Comparison of ENCODE assay signal across 8 cellular contexts in genomic region chr1:39525366-39526165, GRCh38. TPM values are rescaled to one million over a fixed set of nuclear protein-coding genes. Genes with fewer than 3 reads are reported as not detected.
A peak's percentile ranks its signal among the peaks of the same experiment; 100 is the strongest.
DNase-seq lines count a peak whose midpoint lies in the region; ATAC-seq and TF ChIP-seq lines count a peak whose summit lies in the region.

No MANE protein-coding gene starts in this region.

- no peaks in the 10 kb centered on the region for H3K27me3 Mint-ChIP-seq in activated naive CD4-positive, alpha-beta T cell treated with anti-CD3 and anti-CD28 coated beads for 36 hours (ENCODE audit: low read depth)
- H3K27me3 Mint-ChIP-seq in activated CD4-positive, alpha-beta memory T cell treated with anti-CD3 and anti-CD28 coated beads, Interleukin-2, amount 10 ng/mL, durations not matched to agents 7 days and 5 days: no peaks in the 10 kb centered on the region

- no peak for TF ChIP-seq CTCF in A673 (conservative IDR thresholded peaks at IDR 0.05; ENCODE audit: low read depth, low read length)

- no peak overlapping the region for H3K4me3 ChIP-seq in A673 (ENCODE audit: low read depth, low read length, poor library complexity, severe bottlenecking)

- peaks cover 2% of the 10 kb centered on the region for H3K36me3 ChIP-seq in A673 (ENCODE audit: insufficient read depth, low read length, poor library complexity, severe bottlenecking)

- POLR2A ChIA-PET in activated CD4-positive, alpha-beta memory T cell treated with anti-CD3 and anti-CD28 coated beads, Interleukin-2, amount 10 ng/mL, durations not matched to agents 7 days and 5 days (lab: Charles Lee): interaction anchor here (1.5 kb wide), 1 partner anchor 17 kb away, joined by 3 read pairs; no protein-coding TSS in a partner anchor
- POLR2A ChIA-PET in A673 (lab: Charles Lee; ENCODE audit: low non-redundant PET): no interaction called here

- peaks cover 2% of the 10 kb centered on the region for H3K4me1 Mint-ChIP-seq in activated naive CD4-positive, alpha-beta T cell treated with anti-CD3 and anti-CD28 coated beads for 36 hours (ENCODE audit: low read depth)
- peaks cover 21% of the 10 kb centered on the region for H3K4me1 Mint-ChIP-seq in activated CD4-positive, alpha-beta memory T cell treated with anti-CD3 and anti-CD28 coated beads, Interleukin-2, amount 10 ng/mL, durations not matched to agents 7 days and 5 days

- intact Hi-C loops in activated naive CD4-positive, alpha-beta T cell treated with anti-CD3 and anti-CD28 coated beads for 36 hours (cut with micrococcal nuclease): no loop called here
- intact Hi-C loops in A673 (cut with micrococcal nuclease; ENCODE audit: unreplicated experiment): no loop called here

- H3K9me3 Mint-ChIP-seq in activated naive CD4-positive, alpha-beta T cell treated with anti-CD3 and anti-CD28 coated beads for 36 hours: no peaks in the 10 kb centered on the region
- no peaks in the 10 kb centered on the region for H3K9me3 Mint-ChIP-seq in activated CD4-positive, alpha-beta memory T cell treated with anti-CD3 and anti-CD28 coated beads, Interleukin-2, amount 10 ng/mL, durations not matched to agents 7 days and 5 days

- no peak overlapping the region for H3K27ac Mint-ChIP-seq in activated naive CD4-positive, alpha-beta T cell treated with anti-CD3 and anti-CD28 coated beads for 36 hours
- peak overlapping the region; percentile 49 for H3K27ac Mint-ChIP-seq in activated CD4-positive, alpha-beta memory T cell treated with anti-CD3 and anti-CD28 coated beads, Interleukin-2, amount 10 ng/mL, durations not matched to agents 7 days and 5 days

- CTCF ChIA-PET in activated naive CD4-positive, alpha-beta T cell treated with anti-CD3 and anti-CD28 coated beads for 36 hours (lab: Charles Lee): no interaction called here
- CTCF ChIA-PET in activated CD4-positive, alpha-beta memory T cell treated with anti-CD3 and anti-CD28 coated beads, Interleukin-2, amount 10 ng/mL, durations not matched to agents 7 days and 5 days (lab: Charles Lee): interaction anchor here (0.5 to 1.2 kb wide), 2 partner anchors 12 to 48 kb away, joined by 3 to 4 read pairs; no protein-coding TSS in a partner anchor
- CTCF ChIA-PET in A673 (lab: Charles Lee): no interaction called here

- no peaks in the 10 kb centered on the region for H3K27me3 ChIP-seq in A673 (replicated peaks; ENCODE audit: insufficient read depth, low read depth, low read length, poor library complexity)

- H3K4me1 ChIP-seq in A673 (ENCODE audit: insufficient read depth, low read length, poor library complexity, severe bottlenecking): no peaks in the 10 kb centered on the region

- ATAC-seq in HG03045 (IDR thresholded peaks at IDR 0.05; ENCODE audit: unreplicated experiment): peak; percentile 86
- ATAC-seq in stimulated activated naive CD8-positive, alpha-beta T cell treated with anti-CD3 and anti-CD28 coated beads, Interleukin-15, Interleukin-2, amounts not matched to agents 100 U/mL and 50 U/mL, for 24 hours: peak; percentile 55

- H3K4me3 Mint-ChIP-seq in activated naive CD4-positive, alpha-beta T cell treated with anti-CD3 and anti-CD28 coated beads for 36 hours: no peak overlapping the region
- H3K4me3 Mint-ChIP-seq in activated CD4-positive, alpha-beta memory T cell treated with anti-CD3 and anti-CD28 coated beads, Interleukin-2, amount 10 ng/mL, durations not matched to agents 7 days and 5 days: no peak overlapping the region

- H3K36me3 Mint-ChIP-seq in activated naive CD4-positive, alpha-beta T cell treated with anti-CD3 and anti-CD28 coated beads for 36 hours (ENCODE audit: low read depth): peaks cover 7% of the 10 kb centered on the region
- H3K36me3 Mint-ChIP-seq in activated CD4-positive, alpha-beta memory T cell treated with anti-CD3 and anti-CD28 coated beads, Interleukin-2, amount 10 ng/mL, durations not matched to agents 7 days and 5 days (ENCODE audit: low read depth): peaks cover 7% of the 10 kb centered on the region

- no peak overlapping the region for H3K27ac ChIP-seq in A673 (ENCODE audit: low read depth, low read length, poor library complexity, severe bottlenecking)

- peak; percentile 36 for DNase-seq in activated naive CD4-positive, alpha-beta T cell treated with anti-CD3 and anti-CD28 coated beads for 36 hours
- DNase-seq in activated naive CD4-positive, alpha-beta T cell treated with Interleukin-2 at 50 U/mL for 16 hours: no peak
- DNase-seq in activated CD4-positive, alpha-beta memory T cell treated with anti-CD3 and anti-CD28 coated beads, Interleukin-2, amount 10 ng/mL, durations not matched to agents 7 days and 5 days: peak; percentile 78
- peak; percentile 31 for DNase-seq in stimulated activated naive CD8-positive, alpha-beta T cell treated with anti-CD3 and anti-CD28 coated beads, Interleukin-15, Interleukin-2, amounts not matched to agents 100 U/mL and 50 U/mL, for 24 hours
- DNase-seq in SHP77 treated with DMSO at 0.1 percent for 48 hours (lab: John Stamatoyannopoulos, UW) (no peak), SHP77 (lab: John Stamatoyannopoulos, UW) (no peak), A673 (ENCODE audit: low spot score) (no peak)

- BruUV-seq in A673 (replicated peaks; lab: Mats Ljungman, UMichigan): no TSS peak

- no peaks in the 10 kb centered on the region for H3K9me3 ChIP-seq in A673 (ENCODE audit: low read depth, low read length, poor library complexity, severe bottlenecking)

RNA-seq across cellular contexts. Expression of gene BMP8A, which starts 34.1 kb away (rescaled TPM):
- not detected for total RNA-seq in activated naive CD4-positive, alpha-beta T cell treated with anti-CD3 and anti-CD28 coated beads for 36 hours
- not detected for total RNA-seq in activated CD4-positive, alpha-beta memory T cell treated with anti-CD3 and anti-CD28 coated beads, Interleukin-2, amount 10 ng/mL, durations not matched to agents 7 days and 5 days
- total RNA-seq in A673 (2021): not detected in 2 replicates

RNA-seq across cellular contexts. Expression of gene PABPC4, which starts 51.0 kb away (rescaled TPM):
- total RNA-seq in activated naive CD4-positive, alpha-beta T cell treated with anti-CD3 and anti-CD28 coated beads for 36 hours: 100 to 1,000 TPM; 328 to 353 TPM
- 100 to 1,000 TPM; 159 to 161 TPM for total RNA-seq in activated CD4-positive, alpha-beta memory T cell treated with anti-CD3 and anti-CD28 coated beads, Interleukin-2, amount 10 ng/mL, durations not matched to agents 7 days and 5 days
- 242 and 259 TPM in 2 replicates for total RNA-seq in A673 (2021)

Comparison
In these comparisons a context has a peak if more than half of its experiments do, and no peak if none do; other contexts are left out.
1. DNase-seq: peak in activated naive CD4-positive, alpha-beta T cell treated with anti-CD3 and anti-CD28 coated beads for 36 hours (single experiment), activated CD4-positive, alpha-beta memory T cell treated with anti-CD3 and anti-CD28 coated beads, Interleukin-2, amount 10 ng/mL, durations not matched to agents 7 days and 5 days (single experiment) and stimulated activated naive CD8-positive, alpha-beta T cell treated with anti-CD3 and anti-CD28 coated beads, Interleukin-15, Interleukin-2, amounts not matched to agents 100 U/mL and 50 U/mL, for 24 hours (single experiment); none in activated naive CD4-positive, alpha-beta T cell treated with Interleukin-2 at 50 U/mL for 16 hours (single experiment), SHP77 treated with DMSO at 0.1 percent for 48 hours (single experiment), SHP77 (0 of 2) and A673 (single experiment).